ENCODE assay signal across 20 cellular contexts in the genomic region with DNA sequence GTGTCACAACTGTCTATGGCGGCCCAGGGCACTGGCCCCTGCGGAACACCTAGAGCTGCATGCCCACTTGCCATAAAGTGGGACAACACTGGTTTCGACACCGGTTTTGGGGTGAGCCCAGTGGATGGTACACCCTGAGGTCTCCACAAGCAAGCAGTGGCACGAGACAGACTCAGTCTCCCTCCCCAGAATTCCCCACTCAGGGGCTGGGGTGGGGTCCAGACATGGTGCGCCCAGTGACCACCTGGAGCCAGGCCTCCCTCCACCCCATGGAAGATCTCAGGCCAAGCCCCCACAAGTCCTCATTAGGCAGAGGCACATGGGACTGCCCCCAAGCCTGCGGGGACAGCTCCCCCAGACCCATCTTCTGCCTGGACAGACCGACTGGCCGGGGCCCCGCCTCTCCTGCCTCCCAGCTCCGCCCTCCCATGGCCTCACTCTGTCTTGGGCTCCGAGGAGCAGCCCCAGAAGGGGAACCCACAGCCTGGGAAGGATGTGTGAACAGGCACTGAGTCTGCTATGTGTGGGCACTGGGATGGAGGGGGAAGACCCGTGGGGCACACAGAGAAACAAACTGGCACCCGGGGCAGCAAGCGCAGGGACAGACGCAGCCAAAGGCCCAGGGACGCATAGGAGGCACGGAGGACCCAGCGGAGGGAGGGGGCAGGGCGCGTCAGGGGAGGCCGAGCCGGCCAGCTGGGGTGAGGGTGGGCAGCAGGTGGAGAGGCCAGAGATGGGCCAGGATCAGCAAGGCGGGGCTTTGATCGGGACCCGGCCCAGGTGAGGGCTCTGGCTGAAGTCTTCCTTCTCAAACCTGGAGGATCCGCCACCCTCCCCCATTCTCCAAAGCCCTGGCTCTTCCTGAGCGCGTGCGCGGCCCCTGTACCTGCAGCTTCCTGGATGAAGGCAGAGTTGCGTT.
"Had no signal": no experiment of that assay in that cellular context is flagged by ENCODE, and none has a peak within 500 bp of the region (broad histone marks: within the 10 kb centered on the region; RNA-seq: fewer than 3 reads in every experiment).

No MANE protein-coding gene starts in this region.

- H3K27ac Mint-ChIP-seq: dendritic cell treated with granulocyte-macrophage colony-stimulating factor and Interleukin-4, amounts not matched to agents 40 ng/mL and 50 ng/mL, for 4 days; progenitor cell of endocrine pancreas had no signal

- H3K4me3 Mint-ChIP-seq: dendritic cell treated with granulocyte-macrophage colony-stimulating factor and Interleukin-4, amounts not matched to agents 40 ng/mL and 50 ng/mL, for 4 days had no signal

- ATAC-seq: activated CD4-positive, CD25-positive, alpha-beta regulatory T cell treated with anti-CD3 and anti-CD28 coated beads, Interleukin-2, amount 50 U/mL, for 24 hours; activated T-helper 17 cell treated with anti-CD3 and anti-CD28 coated beads, Interleukin-2, amount 50 U/mL, for 72 hours; effector memory CD8-positive, alpha-beta T cell; naive thymus-derived CD4-positive, alpha-beta T cell had no signal

- FAIRE-seq: frontal cortex had no signal

- H3K9me3 ChIP-seq: right atrium auricular region, transverse colon had no signal

- H3K27ac ChIP-seq: epithelial cell of prostate, right atrium auricular region, skin epidermis, transverse colon had no signal

- H3K27me3 Mint-ChIP-seq: activated T-helper 17 cell treated with anti-CD3 and anti-CD28 coated beads, Interleukin-2, amount 50 U/mL, for 72 hours; dendritic cell treated with granulocyte-macrophage colony-stimulating factor and Interleukin-4, amounts not matched to agents 40 ng/mL and 50 ng/mL, for 4 days; effector memory CD8-positive, alpha-beta T cell; naive thymus-derived CD4-positive, alpha-beta T cell; progenitor cell of endocrine pancreas had no signal

- H3K9me3 Mint-ChIP-seq: activated T-helper 17 cell treated with anti-CD3 and anti-CD28 coated beads, Interleukin-2, amount 50 U/mL, for 72 hours; dendritic cell treated with granulocyte-macrophage colony-stimulating factor and Interleukin-4, amounts not matched to agents 40 ng/mL and 50 ng/mL, for 4 days; effector memory CD8-positive, alpha-beta T cell; naive thymus-derived CD4-positive, alpha-beta T cell had no signal

- H3K4me3 ChIP-seq: lung, right atrium auricular region, skin epidermis, transverse colon had no signal

- H3K27me3 ChIP-seq: right atrium auricular region, transverse colon had no signal

- DNase-seq: activated CD4-positive, alpha-beta T cell treated with anti-CD3 and anti-CD28 coated beads, Interleukin-2, amount 50 U/mL, for 1 hour; activated CD8-positive, alpha-beta memory T cell treated with anti-CD3 and anti-CD28 coated beads for 24 hours; activated naive CD4-positive, alpha-beta T cell treated with anti-CD3 and anti-CD28 coated beads, Interleukin-2, amount 50 U/mL, for 16 hours; effector memory CD8-positive, alpha-beta T cell; head of caudate nucleus; naive thymus-derived CD4-positive, alpha-beta T cell; stimulated activated CD4-positive, alpha-beta T cell treated with anti-CD3 and anti-CD28 coated beads, Interleukin-15, amount 100 ng/mL, for 24 hours; stimulated activated CD4-positive, alpha-beta T cell treated with anti-CD3 and anti-CD28 coated beads, Interleukin-4, amount 100 ng/mL, for 24 hours; stimulated activated naive CD4-positive, alpha-beta T cell treated with Interleukin-2 at 50 U/mL for 16 hours; substantia nigra; transverse colon had no signal
